In genomic region chr9:133349965-133350624, GRCh38 we compare ENCODE assay signal across 8 cellular contexts. TPM values are rescaled to one million over a fixed set of nuclear protein-coding genes. Genes with fewer than 3 reads are reported as not detected.
DNase-seq lines count a peak whose midpoint lies in the region; TF ChIP-seq lines count a peak whose summit lies in the region.

No MANE protein-coding gene starts in this region.

- no peaks in the 10 kb centered on the region for H3F3A ChIP-seq in neural cell (ENCODE audit: insufficient read depth, low read length, poor library complexity, severe bottlenecking)

- peaks cover 0 to 20% of the 10 kb centered on the region in 2 donors for H3K4me1 ChIP-seq in breast epithelium

- H3K9me3 ChIP-seq in breast epithelium, result no peaks in the 10 kb centered on the region
- no peaks in the 10 kb centered on the region for H3K9me3 ChIP-seq in neural cell (ENCODE audit: low read length)

- H3K9ac ChIP-seq in neural cell (ENCODE audit: low read length), result no peak overlapping the region

- no peaks in the 10 kb centered on the region for H3K9me2 ChIP-seq in neural cell (ENCODE audit: insufficient read depth, low read length)

- H2AFZ ChIP-seq in neural cell (ENCODE audit: low read depth, low read length), result no peak overlapping the region

- H4K20me1 ChIP-seq in neural cell (ENCODE audit: insufficient read depth), result no peaks in the 10 kb centered on the region

- intact Hi-C loops in breast epithelium (cut with DNase I; ENCODE audit: low total_unique reads), result loop anchor here (10.0 kb wide), 1 partner anchor 1975 kb away; no protein-coding TSS in a partner anchor

- DNase-seq in GM12865 (ENCODE audit: low read depth) (no peak), NB4 (ENCODE audit: low read depth) (no peak), breast epithelium (ENCODE audit: low spot score in 2 of 2) (no peak), amniotic stem cell (lab: John Stamatoyannopoulos, UW) (no peak), NCI-H510A (lab: John Stamatoyannopoulos, UW) (no peak), OCI-M1 (lab: John Stamatoyannopoulos, UW) (no peak)
- no peak for DNase-seq in stimulated activated CD4-positive, alpha-beta T cell treated with anti-CD3 and anti-CD28 coated beads, Interleukin-4, amount 100 ng/mL, for 24 hours

- no peak for TF ChIP-seq CTCF in GM12865 (IDR thresholded peaks at IDR 0.05; ENCODE audit: insufficient read depth, low read depth, low read length, missing control alignments)
- no peak for TF ChIP-seq CTCF in NB4 (IDR thresholded peaks at IDR 0.05; ENCODE audit: low read depth, low read length)
- no peak for TF ChIP-seq CTCF in breast epithelium (IDR thresholded peaks at IDR 0.05)
- TF ChIP-seq CTCF in neural cell (IDR thresholded peaks at IDR 0.05; ENCODE audit: poor library complexity, severe bottlenecking), result no peak

- no peak for TF ChIP-seq EP300 in neural cell (conservative IDR thresholded peaks at IDR 0.05; ENCODE audit: poor library complexity, severe bottlenecking)

- TF ChIP-seq RAD21 in neural cell (conservative IDR thresholded peaks at IDR 0.05), result no peak

- H3K4me3 ChIP-seq in GM12865 (ENCODE audit: low read depth, low read length) (peak overlapping the region; percentile 92), NB4 (ENCODE audit: low read depth, low read length) (peak overlapping the region; percentile 81), breast epithelium (peak overlapping the region in 2 of 3 donors; percentile 99), neural cell (ENCODE audit: low read length) (peak overlapping the region; percentile 94)

- H3K36me3 ChIP-seq in breast epithelium (peaks cover 6% of the 10 kb centered on the region), neural cell (ENCODE audit: insufficient read depth, low read length) (peaks cover 6% of the 10 kb centered on the region)

- TF ChIP-seq POLR2A in NB4 (IDR thresholded peaks at IDR 0.05; ENCODE audit: extremely low read depth, insufficient read length), result no peak
- TF ChIP-seq POLR2A in breast epithelium (IDR thresholded peaks at IDR 0.05), result no peak

- no peak overlapping the region for H3K4me2 ChIP-seq in neural cell (ENCODE audit: low read length)

- peaks cover 25% of the 10 kb centered on the region for H3K79me2 ChIP-seq in neural cell (replicated peaks; ENCODE audit: insufficient read depth, low read length)

- H3K27me3 ChIP-seq in breast epithelium, result no peaks in the 10 kb centered on the region
- no peaks in the 10 kb centered on the region for H3K27me3 ChIP-seq in neural cell (ENCODE audit: insufficient read depth, low read depth, low read length)

- peak overlapping the region in 1 of 2 donors; percentile 96 for H3K27ac ChIP-seq in breast epithelium
- no peak overlapping the region for H3K27ac ChIP-seq in neural cell (ENCODE audit: low read length)

TF ChIP-seq in neural cell, 6 proteins besides CTCF, POLR2A, EP300 and RAD21:
- no peak for TF ChIP-seq MXI1 (conservative IDR thresholded peaks at IDR 0.05; ENCODE audit: poor library complexity, severe bottlenecking)
- no peak for TF ChIP-seq REST (IDR thresholded peaks at IDR 0.05; ENCODE audit: borderline replicate concordance)
- no peak for TF ChIP-seq EZH2 (IDR thresholded peaks at IDR 0.05; ENCODE audit: borderline replicate concordance, insufficient read depth, low read length, poor library complexity, severe bottlenecking)
- TF ChIP-seq SMC3 (conservative IDR thresholded peaks at IDR 0.05; ENCODE audit: poor library complexity), result no peak
- TF ChIP-seq TAF1 (IDR thresholded peaks at IDR 0.05; ENCODE audit: low read depth), result no peak
- TF ChIP-seq POLR2AphosphoS5 (IDR thresholded peaks at IDR 0.05), result no peak

RNA-seq across cellular contexts. Expression of gene RPL7A, which starts 2.1 kb away (rescaled TPM):
- total RNA-seq in breast epithelium, result 1,000 to 10,000 TPM; 2,020 to 2,813 (median 2,212) TPM
- 1,931 and 1,987 TPM in 2 replicates for polyA plus RNA-seq in neural cell
- 671 and 691 TPM in 2 replicates for polyA minus RNA-seq in neural cell

RNA-seq across cellular contexts. Expression of gene MED22, which starts 2.2 kb away (rescaled TPM):
- total RNA-seq in breast epithelium, result 10 to 100 TPM; 19.2 to 32.2 (median 31.1) TPM
- 57.5 and 62.5 TPM in 2 replicates for polyA plus RNA-seq in neural cell
- 25.3 and 32.6 TPM in 2 replicates for polyA minus RNA-seq in neural cell

RNA-seq across cellular contexts. Expression of gene SURF1, which starts 6.2 kb away (rescaled TPM):
- total RNA-seq in breast epithelium, result 10 to 100 TPM; 45.9 to 61.4 (median 46.8) TPM
- 32.3 and 37.8 TPM in 2 replicates for polyA plus RNA-seq in neural cell
- polyA minus RNA-seq in neural cell, result 26.8 and 27.2 TPM in 2 replicates

RNA-seq across cellular contexts. Expression of gene SURF2, which starts 6.3 kb away (rescaled TPM):
- total RNA-seq in breast epithelium, result 10 to 100 TPM; 16.7 to 25.9 (median 25.2) TPM
- 36.4 and 40.6 TPM in 2 replicates for polyA plus RNA-seq in neural cell
- 29.0 and 32.3 TPM in 2 replicates for polyA minus RNA-seq in neural cell

RNA-seq across cellular contexts. Expression of gene SURF6, which starts 14.1 kb away (rescaled TPM):
- total RNA-seq in breast epithelium, result 10 to 100 TPM; 12.8 to 29.0 (median 23.3) TPM
- 20.7 and 21.8 TPM in 2 replicates for polyA plus RNA-seq in neural cell
- polyA minus RNA-seq in neural cell, result 28.9 and 31.9 TPM in 2 replicates
